ENCODE assay signal across 1 cellular context in the genomic region with DNA sequence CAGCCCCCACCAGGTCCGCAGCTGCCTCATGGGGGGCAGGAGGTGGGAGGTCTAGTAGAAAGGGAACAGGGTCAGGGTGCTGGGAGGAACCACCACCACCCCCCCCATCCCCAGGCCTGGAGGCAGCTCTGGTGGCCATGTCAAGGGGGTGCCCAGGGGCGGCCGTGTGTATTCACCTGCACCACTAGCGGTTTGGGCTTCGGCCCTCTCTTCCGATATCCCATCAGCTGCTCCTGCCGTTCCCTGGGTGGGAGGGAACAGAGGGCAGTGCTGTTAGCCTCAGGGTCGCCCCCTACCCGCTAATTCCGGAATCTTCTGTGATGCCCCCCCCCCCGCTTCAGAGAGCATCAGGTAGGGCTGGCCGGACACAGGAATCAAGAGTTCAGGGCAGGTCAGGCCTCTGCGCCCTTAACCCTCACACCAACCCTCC.
TF ChIP-seq lines count a peak whose summit lies in the region.

No MANE protein-coding gene starts in this region.

TF ChIP-seq in IMR-90, 13 proteins besides CTCF, POLR2A, EP300 and RAD21:
- TF ChIP-seq CHD1 (IDR thresholded peaks at IDR 0.05; ENCODE audit: low read depth, low read length) (no peak), FOS (IDR thresholded peaks at IDR 0.05; ENCODE audit: low read depth, low read length) (no peak), SMC3 (IDR thresholded peaks at IDR 0.05; ENCODE audit: low read depth, low read length) (no peak), RCOR1 (IDR thresholded peaks at IDR 0.05; ENCODE audit: insufficient replicate concordance, low read length) (no peak), MXI1 (IDR thresholded peaks at IDR 0.05; ENCODE audit: borderline replicate concordance, low read depth, low read length) (no peak), BHLHE40 (IDR thresholded peaks at IDR 0.05; ENCODE audit: low read depth, low read length) (no peak), MAFK (IDR thresholded peaks at IDR 0.05; ENCODE audit: low read depth, low read length) (no peak), RFX5 (IDR thresholded peaks at IDR 0.05; ENCODE audit: low read depth, low read length) (no peak), MAZ (IDR thresholded peaks at IDR 0.05; ENCODE audit: borderline replicate concordance, low read depth, low read length) (no peak), CEBPB (IDR thresholded peaks at IDR 0.05; ENCODE audit: low read depth, low read length) (no peak), NFE2L2 (IDR thresholded peaks at IDR 0.05; ENCODE audit: low read depth, low read length) (no peak), USF2 (IDR thresholded peaks at IDR 0.05; ENCODE audit: low read depth, low read length) (no peak), ELK1 (IDR thresholded peaks at IDR 0.05; ENCODE audit: borderline replicate concordance, low read depth, low read length) (no peak)
